14 cellular contexts compared by ENCODE assay signal in the genomic region with DNA sequence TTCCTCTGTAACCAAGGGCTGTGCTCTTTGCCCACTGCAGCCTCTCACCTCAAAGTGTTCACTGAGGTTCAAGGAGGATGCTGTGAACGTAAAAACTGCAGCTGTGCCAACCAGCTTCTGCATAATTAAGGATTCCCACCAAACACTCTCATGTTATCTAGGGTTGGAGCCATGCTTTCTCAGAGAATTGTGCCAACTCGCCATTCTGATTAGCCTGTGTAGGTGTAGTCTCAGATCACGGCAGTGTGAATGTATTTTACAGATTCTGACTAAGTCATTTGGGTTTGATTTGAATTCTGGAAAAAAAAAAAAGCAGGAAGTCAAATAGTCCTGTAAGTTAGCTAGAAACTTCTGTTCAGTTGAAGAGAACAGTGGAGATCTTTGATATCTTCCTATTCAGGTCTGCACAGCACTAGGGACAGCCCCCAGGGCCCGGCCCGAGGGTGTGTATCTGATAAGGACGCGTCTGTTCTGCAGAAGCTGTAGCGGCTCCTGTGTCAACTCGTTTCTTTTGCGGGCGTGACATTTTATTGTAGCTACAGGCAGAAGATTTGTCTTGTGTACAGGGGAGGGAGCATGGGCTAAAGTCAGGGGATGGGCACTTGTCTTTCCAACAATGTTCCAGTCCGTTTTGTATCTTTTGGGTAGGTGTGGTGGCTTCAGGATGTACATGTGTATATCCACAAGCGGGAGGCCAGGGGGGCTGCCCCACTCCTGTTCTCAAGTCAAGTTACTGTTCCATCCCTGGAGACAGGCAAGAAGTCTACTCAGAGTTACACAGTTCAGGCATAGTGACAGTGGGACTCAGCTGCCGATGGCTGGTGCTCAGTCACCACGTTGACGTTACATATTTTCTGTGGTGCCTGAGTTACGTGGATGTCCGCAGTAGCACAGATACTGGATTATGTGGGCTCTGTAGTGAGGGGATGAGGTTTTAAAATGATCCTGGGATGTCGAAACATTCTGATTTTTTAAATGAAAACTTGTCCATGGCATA. TPM values are rescaled to one million over a fixed set of nuclear protein-coding genes. Genes with fewer than 3 reads are reported as not detected.
DNase-seq lines count a peak whose midpoint lies in the region; ATAC-seq and TF ChIP-seq lines count a peak whose summit lies in the region.
"Had no signal": no experiment of that assay in that cellular context is flagged by ENCODE, and none has a peak within 500 bp of the region (broad histone marks: within the 10 kb centered on the region; RNA-seq: fewer than 3 reads in every experiment).

No MANE protein-coding gene starts in this region.

- ATAC-seq in GM21737 (IDR thresholded peaks at IDR 0.05; ENCODE audit: unreplicated experiment): no peak
- ATAC-seq: WTC11 had no signal

- DNase-seq in GM12865 (ENCODE audit: low read depth) (peak; percentile 64), iPS-NIHi11 (ENCODE audit: low spot score) (no peak), progenitor cell of endocrine pancreas (ENCODE audit: low spot score, unreplicated experiment) (no peak), NCI-H1417 treated with DMSO at 0.1 percent for 48 hours (lab: John Stamatoyannopoulos, UW) (no peak)
- DNase-seq in activated naive CD4-positive, alpha-beta T cell treated with anti-CD3 and anti-CD28 coated beads, Interleukin-2, amount 10 ng/mL, durations not matched to agents 7 days and 5 days: peak; percentile 68
- DNase-seq in stimulated activated CD4-positive, alpha-beta T cell treated with anti-CD3 and anti-CD28 coated beads, Interleukin-2, amount 100 ng/mL, for 24 hours: peak; percentile 73 to 76
- DNase-seq: C1 segment of cervical spinal cord, midbrain, NCI-H446, SHP77 had no signal

- H3K4me1 Mint-ChIP-seq in T-helper 1 cell treated with Interleukin-12 subunit alpha and Interleukin-12 subunit beta and Interleukin-4 antibody, amounts not matched to agents 30 μg/mL and 1 μg/mL, for 36 hours (ENCODE audit: low read depth): peaks cover 80% of the 10 kb centered on the region
- peaks cover 97% of the 10 kb centered on the region for H3K4me1 Mint-ChIP-seq in activated naive CD4-positive, alpha-beta T cell treated with anti-CD3 and anti-CD28 coated beads, Interleukin-2, amount 10 ng/mL, durations not matched to agents 7 days and 5 days
- H3K4me1 Mint-ChIP-seq in progenitor cell of endocrine pancreas (ENCODE audit: low read depth): no peaks in the 10 kb centered on the region

- no peak for TF ChIP-seq CTCF in GM12865 (IDR thresholded peaks at IDR 0.05; ENCODE audit: insufficient read depth, low read depth, low read length, missing control alignments)
- no peak for TF ChIP-seq CTCF in progenitor cell of endocrine pancreas (IDR thresholded peaks at IDR 0.05; ENCODE audit: unreplicated experiment)

- H3K27ac Mint-ChIP-seq in T-helper 1 cell treated with Interleukin-12 subunit alpha and Interleukin-12 subunit beta and Interleukin-4 antibody, amounts not matched to agents 30 μg/mL and 1 μg/mL, for 36 hours: peak overlapping the region; percentile 83
- peak overlapping the region; percentile 92 for H3K27ac Mint-ChIP-seq in activated naive CD4-positive, alpha-beta T cell treated with anti-CD3 and anti-CD28 coated beads, Interleukin-2, amount 10 ng/mL, durations not matched to agents 7 days and 5 days
- no peak overlapping the region for H3K27ac Mint-ChIP-seq in progenitor cell of endocrine pancreas
- H3K27ac Mint-ChIP-seq: WTC11 had no signal

- H3K4me3 ChIP-seq in GM12865 (ENCODE audit: low read depth, low read length): no peak overlapping the region

- H3K27me3 Mint-ChIP-seq in T-helper 1 cell treated with Interleukin-12 subunit alpha and Interleukin-12 subunit beta and Interleukin-4 antibody, amounts not matched to agents 30 μg/mL and 1 μg/mL, for 36 hours (ENCODE audit: low read depth): no peaks in the 10 kb centered on the region
- no peaks in the 10 kb centered on the region for H3K27me3 Mint-ChIP-seq in activated naive CD4-positive, alpha-beta T cell treated with anti-CD3 and anti-CD28 coated beads, Interleukin-2, amount 10 ng/mL, durations not matched to agents 7 days and 5 days
- H3K27me3 Mint-ChIP-seq in progenitor cell of endocrine pancreas: peaks cover 57% of the 10 kb centered on the region

- peak overlapping the region; percentile 76 for H3K4me3 Mint-ChIP-seq in T-helper 1 cell treated with Interleukin-12 subunit alpha and Interleukin-12 subunit beta and Interleukin-4 antibody, amounts not matched to agents 30 μg/mL and 1 μg/mL, for 36 hours
- peak overlapping the region; percentile 71 for H3K4me3 Mint-ChIP-seq in activated naive CD4-positive, alpha-beta T cell treated with anti-CD3 and anti-CD28 coated beads, Interleukin-2, amount 10 ng/mL, durations not matched to agents 7 days and 5 days
- H3K4me3 Mint-ChIP-seq in progenitor cell of endocrine pancreas (ENCODE audit: low read depth): no peak overlapping the region
- H3K4me3 Mint-ChIP-seq: WTC11 had no signal

- H3K9me3 Mint-ChIP-seq in T-helper 1 cell treated with Interleukin-12 subunit alpha and Interleukin-12 subunit beta and Interleukin-4 antibody, amounts not matched to agents 30 μg/mL and 1 μg/mL, for 36 hours: no peaks in the 10 kb centered on the region
- no peaks in the 10 kb centered on the region for H3K9me3 Mint-ChIP-seq in activated naive CD4-positive, alpha-beta T cell treated with anti-CD3 and anti-CD28 coated beads, Interleukin-2, amount 10 ng/mL, durations not matched to agents 7 days and 5 days
- peaks cover 3% of the 10 kb centered on the region for H3K9me3 Mint-ChIP-seq in progenitor cell of endocrine pancreas (ENCODE audit: low read depth)
- H3K9me3 Mint-ChIP-seq: WTC11 had no signal

- CTCF ChIA-PET in activated naive CD4-positive, alpha-beta T cell treated with anti-CD3 and anti-CD28 coated beads, Interleukin-2, amount 10 ng/mL, durations not matched to agents 7 days and 5 days (lab: Charles Lee): interaction anchor here (0.8 to 3.9 kb wide), 13 partner anchors 9 to 215 kb away, joined by 3 to 19 read pairs (median 5); a partner anchor contains a TSS

- peaks cover 89% of the 10 kb centered on the region for H3K36me3 Mint-ChIP-seq in T-helper 1 cell treated with Interleukin-12 subunit alpha and Interleukin-12 subunit beta and Interleukin-4 antibody, amounts not matched to agents 30 μg/mL and 1 μg/mL, for 36 hours (ENCODE audit: low read depth)
- H3K36me3 Mint-ChIP-seq in activated naive CD4-positive, alpha-beta T cell treated with anti-CD3 and anti-CD28 coated beads, Interleukin-2, amount 10 ng/mL, durations not matched to agents 7 days and 5 days: peaks cover 91% of the 10 kb centered on the region
- H3K36me3 Mint-ChIP-seq in progenitor cell of endocrine pancreas (ENCODE audit: insufficient read depth): no peaks in the 10 kb centered on the region
- H3K36me3 Mint-ChIP-seq: WTC11 had no signal

RNA-seq across cellular contexts. Expression of a gene that starts 12.4 kb away (rescaled TPM):
- total RNA-seq in progenitor cell of endocrine pancreas: 0.04 TPM in 1 of 2 replicates, not detected in the other
- total RNA-seq: endothelial cell of umbilical vein had no signal

Comparison
In these comparisons a context has a peak if more than half of its experiments do, and no peak if none do; other contexts are left out.
1. DNase-seq: peak in GM12865 (single experiment), activated naive CD4-positive, alpha-beta T cell treated with anti-CD3 and anti-CD28 coated beads, Interleukin-2, amount 10 ng/mL, durations not matched to agents 7 days and 5 days (single experiment) and stimulated activated CD4-positive, alpha-beta T cell treated with anti-CD3 and anti-CD28 coated beads, Interleukin-2, amount 100 ng/mL, for 24 hours (2 of 2); none in iPS-NIHi11 (single experiment), progenitor cell of endocrine pancreas (single experiment) and NCI-H1417 treated with DMSO at 0.1 percent for 48 hours (single experiment).